In the genomic region with DNA sequence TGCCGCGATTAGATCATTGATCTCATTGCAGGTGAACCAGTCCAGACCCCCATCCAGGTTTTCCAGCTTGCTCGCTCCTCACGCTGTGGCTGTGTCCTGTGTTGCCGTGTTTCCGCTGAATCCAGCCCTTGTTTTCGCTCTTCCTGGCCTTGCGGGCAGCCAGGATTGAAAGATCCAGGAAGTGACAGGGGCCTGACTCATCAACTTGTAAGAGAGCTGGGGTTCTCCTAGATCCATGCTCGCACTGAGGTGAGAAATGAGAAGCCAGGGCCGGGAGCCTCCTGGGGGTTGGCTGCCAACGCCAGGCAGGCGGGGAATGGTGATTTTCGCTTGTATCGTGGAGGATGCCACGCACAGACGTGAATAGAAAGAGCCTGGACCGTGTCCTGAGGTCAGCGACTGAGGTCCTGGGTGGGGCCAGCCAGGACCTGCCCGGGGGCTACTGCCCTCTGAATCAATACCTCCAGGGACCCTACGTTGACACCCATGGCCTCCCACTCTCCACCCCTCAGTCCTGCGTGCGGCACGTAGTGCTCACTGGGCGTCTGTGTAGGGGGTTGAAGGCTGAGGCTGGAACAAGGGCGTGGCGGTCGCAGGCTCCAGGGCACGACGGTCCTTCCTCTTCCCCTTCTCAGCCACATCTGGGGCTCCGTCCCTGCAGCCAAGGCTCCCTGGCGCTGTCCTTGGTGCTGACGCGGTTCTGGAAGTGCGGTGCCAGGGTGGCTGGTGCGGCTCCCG, we compare ENCODE assay signal across 8 cellular contexts. TPM values are rescaled to one million over a fixed set of nuclear protein-coding genes. Genes with fewer than 3 reads are reported as not detected.
DNase-seq lines count a peak whose midpoint lies in the region; ATAC-seq and TF ChIP-seq lines count a peak whose summit lies in the region.

No MANE protein-coding gene starts in this region.

- H3K36me3 ChIP-seq in breast epithelium = no peaks in the 10 kb centered on the region

- intact Hi-C loops in breast epithelium (cut with DNase I; ENCODE audit: low total_unique reads) = loop anchor here (5.0 kb wide), 1 partner anchor 601 kb away; no protein-coding TSS in a partner anchor

- TF ChIP-seq POLR2A in breast epithelium (IDR thresholded peaks at IDR 0.05) = no peak

- TF ChIP-seq CTCF in breast epithelium (IDR thresholded peaks at IDR 0.05) = no peak
- TF ChIP-seq CTCF in retinal pigment epithelial cell (conservative IDR thresholded peaks at IDR 0.05; ENCODE audit: low read depth, low read length) = no peak

- no peaks in the 10 kb centered on the region for H3K27me3 ChIP-seq in breast epithelium

- H3K27ac ChIP-seq in breast epithelium = peak overlapping the region in 1 of 2 donors; percentile 67

- no peaks in the 10 kb centered on the region for H3K4me1 ChIP-seq in breast epithelium

- H3K4me3 ChIP-seq in breast epithelium (peak overlapping the region; percentile 31 to 64 (median 51)), iPS-11a (ENCODE audit: low read depth, low read length) (peak overlapping the region; percentile 76), retinal pigment epithelial cell (ENCODE audit: low read length) (peak overlapping the region; percentile 50)

- ATAC-seq in GM18511 (IDR thresholded peaks at IDR 0.05; ENCODE audit: unreplicated experiment) = no peak
- no peak for ATAC-seq in GM18868 (IDR thresholded peaks at IDR 0.05; ENCODE audit: unreplicated experiment)

- DNase-seq in GF-D8 (lab: John Stamatoyannopoulos, UW) (peak; percentile 51), NCI-H146 treated with DMSO at 0.1 percent for 48 hours (lab: John Stamatoyannopoulos, UW; ENCODE audit: unreplicated experiment) (peak; percentile 96), T-helper 1 cell (peak in 3 of 5 donors; percentile 26 to 50 (median 40)), breast epithelium (ENCODE audit: low spot score in 2 of 2) (peak; percentile 23 to 70), retinal pigment epithelial cell (ENCODE audit: low read depth) (peak; percentile 97)

- peaks cover 12 to 15% of the 10 kb centered on the region in 2 donors for H3K9me3 ChIP-seq in breast epithelium

RNA-seq across cellular contexts. Expression of gene PTPRH, which starts 7.3 kb away (rescaled TPM):
- total RNA-seq in breast epithelium = 10 to 100 TPM in 1 of 3 donors, 1 to 10 TPM in 1, under 1 TPM in 1; 0.73 to 10.2 (median 2.1) TPM

RNA-seq across cellular contexts. Expression of gene TMEM86B, which starts 11.9 kb away (rescaled TPM):
- total RNA-seq in breast epithelium = 1 to 10 TPM in 2 of 3 donors, under 1 TPM in 1; 0.80 to 3.6 (median 1.6) TPM

RNA-seq across cellular contexts. Expression of gene SYT5, which starts 36.5 kb away (rescaled TPM):
- under 1 TPM in 1 of 3 donors, not detected in 2; under 0.01 TPM for total RNA-seq in breast epithelium

RNA-seq across cellular contexts. Expression of gene PPP6R1, which starts 42.2 kb away (rescaled TPM):
- total RNA-seq in breast epithelium = 10 to 100 TPM; 23.8 to 31.5 (median 28.2) TPM

RNA-seq across cellular contexts. Expression of gene DNAAF3, which starts 50.2 kb away (rescaled TPM):
- 1 to 10 TPM in 2 of 3 donors, not detected in 1; 4.7 to 4.9 TPM for total RNA-seq in breast epithelium

Comparison
In these comparisons a context has a peak if more than half of its experiments do, and no peak if none do; other contexts are left out.
1. DNase-seq: peak in every context shown above with its lines; median percentile 97 in retinal pigment epithelial cell; 96 in NCI-H146 treated with DMSO at 0.1 percent for 48 hours; 51 in GF-D8; 46 in breast epithelium; 40 in T-helper 1 cell.